In genomic region chr19:50843205-50843604, GRCh38 we compare ENCODE assay signal across 36 cellular contexts. TPM values are rescaled to one million over a fixed set of nuclear protein-coding genes. Genes with fewer than 3 reads are reported as not detected.
"Had no signal": no experiment of that assay in that cellular context is flagged by ENCODE, and none has a peak within 500 bp of the region (broad histone marks: within the 10 kb centered on the region; RNA-seq: fewer than 3 reads in every experiment).

No MANE protein-coding gene starts in this region.

- DNase-seq: hippocampal formation; kidney glomerular epithelial cell; left cardiac atrium; lower lobe of right lung; mammary epithelial cell; mesenchymal stem cell; naive thymus-derived CD8-positive, alpha-beta T cell; occipital lobe; right lobe of liver; stimulated activated CD4-positive, alpha-beta T cell treated with anti-CD3 and anti-CD28 coated beads, Interleukin-1b, Interleukin-23, amount 100 ng/mL, for 48 hours; stimulated activated CD4-positive, alpha-beta T cell treated with anti-CD3 and anti-CD28 coated beads, Interleukin-2, amount 100 ng/mL, for 48 hours; stimulated activated CD4-positive, alpha-beta T cell treated with anti-CD3 and anti-CD28 coated beads, Interleukin-4, amount 100 ng/mL, for 4 hours; stimulated activated CD8-positive, alpha-beta memory T cell treated with anti-CD3 and anti-CD28 coated beads, Interleukin-4, amount 100 ng/mL, for 48 hours; stimulated activated naive CD4-positive, alpha-beta T cell treated with Interleukin-2 at 50 U/mL for 16 hours; stimulated activated naive CD8-positive, alpha-beta T cell treated with anti-CD3 and anti-CD28 coated beads, Interleukin-15, amount 100 ng/mL, for 72 hours; substantia nigra; uterus had no signal

- H3K9me3 ChIP-seq: neutrophil, right lobe of liver had no signal

- ATAC-seq: left cardiac atrium; left lobe of liver; lower lobe of right lung; naive thymus-derived CD8-positive, alpha-beta T cell; right lobe of liver; stimulated activated memory B cell treated with anti-CD40 and anti-IgM and Interleukin-4, amounts not matched to agents 10 μg/mL and 1 μg/mL and 100 μg/mL, for 72 hours; stimulated activated naive CD8-positive, alpha-beta T cell treated with anti-CD3 and anti-CD28 coated beads, Interleukin-15, amount 100 ng/mL, for 72 hours had no signal

- H3K4me1 ChIP-seq: lower lobe of right lung, neural progenitor cell, parathyroid adenoma, right atrium auricular region, right lobe of liver, tibial nerve, uterus had no signal

- H3K36me3 ChIP-seq: lower lobe of right lung, neural progenitor cell, neutrophil, right atrium auricular region, right lobe of liver, tibial nerve, uterus had no signal

- H3K4me3 ChIP-seq: lower lobe of right lung, neural progenitor cell, right atrium auricular region, right lobe of liver, smooth muscle cell, tibial nerve, uterus had no signal

- H3K4me1 Mint-ChIP-seq: nephron; stimulated activated memory B cell treated with anti-CD40 and anti-IgM and Interleukin-4, amounts not matched to agents 10 μg/mL and 1 μg/mL and 100 μg/mL, for 72 hours had no signal

- H3K27ac ChIP-seq: lower lobe of right lung, neural progenitor cell, neutrophil, parathyroid adenoma, right atrium auricular region, right lobe of liver, tibial nerve, uterus had no signal

- H3K27ac Mint-ChIP-seq: naive thymus-derived CD8-positive, alpha-beta T cell; nephron; neural progenitor cell; stimulated activated memory B cell treated with anti-CD40 and anti-IgM and Interleukin-4, amounts not matched to agents 10 μg/mL and 1 μg/mL and 100 μg/mL, for 72 hours; type B pancreatic cell had no signal

- H3K27me3 ChIP-seq: right atrium auricular region, right lobe of liver, uterus had no signal

- H3K36me3 Mint-ChIP-seq: neural progenitor cell, type B pancreatic cell had no signal

- H3K9me3 Mint-ChIP-seq: type B pancreatic cell had no signal

- H3K4me3 Mint-ChIP-seq: naive thymus-derived CD8-positive, alpha-beta T cell; nephron; neural progenitor cell; stimulated activated memory B cell treated with anti-CD40 and anti-IgM and Interleukin-4, amounts not matched to agents 10 μg/mL and 1 μg/mL and 100 μg/mL, for 72 hours; stimulated activated naive CD8-positive, alpha-beta T cell treated with anti-CD3 and anti-CD28 coated beads, Interleukin-15, amount 100 ng/mL, for 72 hours; type B pancreatic cell had no signal

RNA-seq across cellular contexts. Expression of gene KLK15, which starts 9.8 kb away (rescaled TPM):
- total RNA-seq: left cardiac atrium; left lobe of liver; liver; lower lobe of right lung; mammary epithelial cell; mucosa of gallbladder; naive thymus-derived CD8-positive, alpha-beta T cell; occipital lobe; osteocyte; posterior vena cava; pulmonary artery endothelial cell; renal cortical epithelial cell; right atrium auricular region; right lobe of liver; skeletal muscle tissue; smooth muscle cell; temporal lobe; tibial nerve; ureter; uterus had no signal

RNA-seq across cellular contexts. Expression of gene KLK3, which starts 11.5 kb away (rescaled TPM):
- total RNA-seq: left cardiac atrium; left lobe of liver; liver; lower lobe of right lung; mammary epithelial cell; mucosa of gallbladder; naive thymus-derived CD8-positive, alpha-beta T cell; occipital lobe; osteocyte; posterior vena cava; pulmonary artery endothelial cell; renal cortical epithelial cell; right atrium auricular region; right lobe of liver; skeletal muscle tissue; smooth muscle cell; temporal lobe; tibial nerve; ureter had no signal

RNA-seq across cellular contexts. Expression of gene KLK1, which starts 19.6 kb away (rescaled TPM):
- total RNA-seq: liver; naive thymus-derived CD8-positive, alpha-beta T cell; occipital lobe; osteocyte; pulmonary artery endothelial cell; renal cortical epithelial cell; right lobe of liver; skeletal muscle tissue had no signal

RNA-seq across cellular contexts. Expression of gene KLK2, which starts 30.0 kb away (rescaled TPM):
- total RNA-seq: left cardiac atrium; left lobe of liver; liver; lower lobe of right lung; mammary epithelial cell; mucosa of gallbladder; naive thymus-derived CD8-positive, alpha-beta T cell; occipital lobe; osteocyte; posterior vena cava; pulmonary artery endothelial cell; renal cortical epithelial cell; right atrium auricular region; right lobe of liver; skeletal muscle tissue; smooth muscle cell; temporal lobe; tibial nerve; ureter had no signal

RNA-seq across cellular contexts. Expression of gene ACP4, which starts 53.0 kb away (rescaled TPM):
- total RNA-seq: left cardiac atrium; left lobe of liver; liver; lower lobe of right lung; mammary epithelial cell; mucosa of gallbladder; naive thymus-derived CD8-positive, alpha-beta T cell; occipital lobe; osteocyte; posterior vena cava; pulmonary artery endothelial cell; renal cortical epithelial cell; right atrium auricular region; skeletal muscle tissue; smooth muscle cell; temporal lobe; tibial nerve; ureter; uterus had no signal
